In genomic region chr7:143399151-143399550, GRCh38 we compare ENCODE assay signal across 26 cellular contexts. TPM values are rescaled to one million over a fixed set of nuclear protein-coding genes. Genes with fewer than 3 reads are reported as not detected.
"Had no signal": no experiment of that assay in that cellular context is flagged by ENCODE, and none has a peak within 500 bp of the region (broad histone marks: within the 10 kb centered on the region; RNA-seq: fewer than 3 reads in every experiment).

No MANE protein-coding gene starts in this region.

- H3K27ac ChIP-seq: epithelial cell of prostate, esophagus squamous epithelium, left ventricle myocardium inferior, lower lobe of right lung, neural progenitor cell, pancreas, sigmoid colon, skin epidermis, stomach, thoracic aorta, transverse colon had no signal

- H3K36me3 ChIP-seq: left ventricle myocardium inferior, neural progenitor cell, sigmoid colon, thoracic aorta, transverse colon had no signal

- H3K9me3 Mint-ChIP-seq: dendritic cell treated with granulocyte-macrophage colony-stimulating factor and Interleukin-4, amounts not matched to agents 40 ng/mL and 50 ng/mL, for 4 days; effector memory CD8-positive, alpha-beta T cell; memory B cell; mesothelial cell of epicardium; natural killer cell had no signal

- H3K4me1 Mint-ChIP-seq: mesothelial cell of epicardium had no signal

- H3K36me3 Mint-ChIP-seq: memory B cell, natural killer cell had no signal

- H3K27ac Mint-ChIP-seq: dendritic cell treated with granulocyte-macrophage colony-stimulating factor and Interleukin-4, amounts not matched to agents 40 ng/mL and 50 ng/mL, for 4 days; effector memory CD8-positive, alpha-beta T cell; memory B cell; mesothelial cell of epicardium; natural killer cell; neural progenitor cell had no signal

- H3K27me3 ChIP-seq: esophagus squamous epithelium, neural progenitor cell, pancreas, sigmoid colon, stomach, transverse colon had no signal

- H3K4me1 ChIP-seq: neural progenitor cell, pancreas, sigmoid colon, transverse colon had no signal

- H3K27me3 Mint-ChIP-seq: dendritic cell treated with granulocyte-macrophage colony-stimulating factor and Interleukin-4, amounts not matched to agents 40 ng/mL and 50 ng/mL, for 4 days; effector memory CD8-positive, alpha-beta T cell; memory B cell had no signal

- H3K9me3 ChIP-seq: esophagus squamous epithelium, left ventricle myocardium inferior, lower lobe of right lung, pancreas, sigmoid colon, stomach, thoracic aorta, transverse colon had no signal

- DNase-seq: effector memory CD8-positive, alpha-beta T cell; esophagus squamous epithelium; foreskin fibroblast; kidney; left cardiac atrium; left ventricle myocardium inferior; lower lobe of right lung; natural killer cell; occipital lobe; pancreas; sigmoid colon; stimulated activated CD4-positive, alpha-beta T cell treated with anti-CD3 and anti-CD28 coated beads, Interleukin-12 subunit alpha, Interleukin-12 subunit beta, amount 100 ng/mL, for 4 hours; stimulated activated CD4-positive, alpha-beta T cell treated with anti-CD3 and anti-CD28 coated beads, Interleukin-2, amount 100 ng/mL, for 48 hours; stomach; substantia nigra; transverse colon had no signal

- ATAC-seq: effector memory CD8-positive, alpha-beta T cell; left cardiac atrium; lower lobe of right lung; natural killer cell; pancreas had no signal

- H3K4me3 ChIP-seq: esophagus squamous epithelium, left ventricle myocardium inferior, lower lobe of right lung, neural progenitor cell, pancreas, sigmoid colon, skin epidermis, stomach, thoracic aorta, transverse colon had no signal

- H3K4me3 Mint-ChIP-seq: dendritic cell treated with granulocyte-macrophage colony-stimulating factor and Interleukin-4, amounts not matched to agents 40 ng/mL and 50 ng/mL, for 4 days; effector memory CD8-positive, alpha-beta T cell; memory B cell; mesothelial cell of epicardium; natural killer cell; neural progenitor cell had no signal

RNA-seq across cellular contexts. Expression of gene EPHA1, which starts 9.5 kb away (rescaled TPM):
- total RNA-seq: left ventricle myocardium inferior, myocyte, occipital lobe had no signal

RNA-seq across cellular contexts. Expression of gene TAS2R60, which starts 44.1 kb away (rescaled TPM):
- total RNA-seq: esophagus squamous epithelium, kidney, left cardiac atrium, left ventricle myocardium inferior, lower lobe of right lung, mesothelial cell of epicardium, mucosa of gallbladder, myocyte, occipital lobe, pancreas, pulmonary artery endothelial cell, sigmoid colon, stomach, transverse colon had no signal
- polyA plus RNA-seq: pancreas, sigmoid colon, stomach had no signal
